Comparison of ENCODE assay signal across 1 cellular context in genomic region chr6:56521454-56521853, GRCh38.
TF ChIP-seq lines count a peak whose summit lies in the region.

No MANE protein-coding gene starts in this region.

TF ChIP-seq in HepG2, 621 proteins besides CTCF, POLR2A, EP300 and RAD21 (continued from another document):
- no peak for TF ChIP-seq ZNF142 (CRISPR knock-in tag; IDR thresholded peaks at IDR 0.05)
- no peak for TF ChIP-seq ZNF83 (CRISPR knock-in tag; IDR thresholded peaks at IDR 0.05; ENCODE audit: borderline replicate concordance)
- TF ChIP-seq ARID3A (IDR thresholded peaks at IDR 0.05; ENCODE audit: low read depth, low read length) = peak; percentile 77; the same call in 1 of the 2 replicates
- no peak for TF ChIP-seq MZF1 (CRISPR knock-in tag; IDR thresholded peaks at IDR 0.05; ENCODE audit: borderline replicate concordance)
- TF ChIP-seq NFYC (CRISPR knock-in tag; IDR thresholded peaks at IDR 0.05) = no peak
- no peak for TF ChIP-seq MIER3 (CRISPR knock-in tag; IDR thresholded peaks at IDR 0.05; ENCODE audit: borderline replicate concordance)
- no peak for TF ChIP-seq SKI (IDR thresholded peaks at IDR 0.05; ENCODE audit: partially characterized antibody)
- TF ChIP-seq ZNF781 (CRISPR knock-in tag; IDR thresholded peaks at IDR 0.05; ENCODE audit: borderline replicate concordance, not compliant biosample characterization) = no peak
- TF ChIP-seq MIXL1 (CRISPR knock-in tag; IDR thresholded peaks at IDR 0.05) = no peak
- no peak for TF ChIP-seq ZNF253 (CRISPR knock-in tag; IDR thresholded peaks at IDR 0.05; ENCODE audit: borderline replicate concordance)
- TF ChIP-seq GPBP1L1 (CRISPR knock-in tag; IDR thresholded peaks at IDR 0.05) = no peak
- TF ChIP-seq ARID2 (CRISPR knock-in tag; IDR thresholded peaks at IDR 0.05; ENCODE audit: borderline replicate concordance) = no peak
- TF ChIP-seq ZNF3 (CRISPR knock-in tag; IDR thresholded peaks at IDR 0.05) = no peak
- TF ChIP-seq FOXK2 (IDR thresholded peaks at IDR 0.05) = no peak
- TF ChIP-seq TIGD3 (CRISPR knock-in tag; IDR thresholded peaks at IDR 0.05; ENCODE audit: borderline replicate concordance) = no peak
- TF ChIP-seq CREM (IDR thresholded peaks at IDR 0.05) = peak; percentile 66; the same call in 1 of the 2 replicates
- no peak for TF ChIP-seq CREM (CRISPR knock-in tag; IDR thresholded peaks at IDR 0.05)
- no peak for TF ChIP-seq PBX3 (CRISPR knock-in tag; IDR thresholded peaks at IDR 0.05; ENCODE audit: borderline replicate concordance)
- TF ChIP-seq ZFP37 (CRISPR knock-in tag; IDR thresholded peaks at IDR 0.05; ENCODE audit: borderline replicate concordance) = no peak
- no peak for TF ChIP-seq AFF4 (CRISPR knock-in tag; IDR thresholded peaks at IDR 0.05)
- TF ChIP-seq DPF2 (CRISPR knock-in tag; IDR thresholded peaks at IDR 0.05; ENCODE audit: borderline replicate concordance, low read depth) = no peak
- no peak for TF ChIP-seq MLLT10 (CRISPR knock-in tag; IDR thresholded peaks at IDR 0.05)
- no peak for TF ChIP-seq ARID4A (CRISPR knock-in tag; IDR thresholded peaks at IDR 0.05; ENCODE audit: borderline replicate concordance)
- TF ChIP-seq ZNF335 (CRISPR knock-in tag; IDR thresholded peaks at IDR 0.05) = no peak
- TF ChIP-seq THAP8 (CRISPR knock-in tag; IDR thresholded peaks at IDR 0.05; ENCODE audit: borderline replicate concordance) = no peak
- TF ChIP-seq NR2F6 (IDR thresholded peaks at IDR 0.05) = peak; percentile 30; the same call in 1 of the 2 replicates
- no peak for TF ChIP-seq NR2F6 (CRISPR knock-in tag; IDR thresholded peaks at IDR 0.05)
- TF ChIP-seq ZNF569 (CRISPR knock-in tag; IDR thresholded peaks at IDR 0.05; ENCODE audit: borderline replicate concordance) = no peak
- TF ChIP-seq LCORL (IDR thresholded peaks at IDR 0.05) = no peak
- no peak for TF ChIP-seq LCORL (CRISPR knock-in tag; IDR thresholded peaks at IDR 0.05)
- no peak for TF ChIP-seq FIP1L1 (IDR thresholded peaks at IDR 0.05; ENCODE audit: borderline replicate concordance, insufficient read depth, low read depth, low read length)
- TF ChIP-seq ATM (IDR thresholded peaks at IDR 0.05; ENCODE audit: borderline replicate concordance) = no peak
- no peak for TF ChIP-seq ZBTB7B (CRISPR knock-in tag; IDR thresholded peaks at IDR 0.05)
- no peak for TF ChIP-seq ZFP62 (CRISPR knock-in tag; IDR thresholded peaks at IDR 0.05)
- no peak for TF ChIP-seq ZBTB44 (CRISPR knock-in tag; IDR thresholded peaks at IDR 0.05)
